ENCODE assay signal across 23 cellular contexts in the genomic region with DNA sequence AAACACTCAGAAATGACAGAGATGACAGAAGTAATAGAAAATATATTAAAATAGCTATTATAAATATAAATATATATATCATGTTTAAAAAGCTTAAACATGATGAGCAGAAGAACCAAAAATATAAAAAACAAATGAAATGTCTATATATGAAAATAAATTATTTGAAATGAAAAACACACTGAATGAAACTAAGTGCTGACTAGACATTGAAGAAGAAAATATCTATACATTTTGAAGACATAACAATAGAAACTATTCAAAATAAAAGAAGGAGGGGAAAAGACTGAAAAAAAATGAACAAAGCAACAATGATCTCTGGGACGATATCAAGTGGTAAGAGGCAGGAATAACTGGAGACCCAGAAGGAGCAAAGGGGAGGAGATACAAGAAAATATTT.
"Had no signal": no experiment of that assay in that cellular context is flagged by ENCODE, and none has a peak within 500 bp of the region (broad histone marks: within the 10 kb centered on the region; RNA-seq: fewer than 3 reads in every experiment).

No MANE protein-coding gene starts in this region.

- H3K9ac ChIP-seq: KMS-11, SK-N-SH had no signal

- H3K27ac ChIP-seq: KMS-11, RWPE1 had no signal

- DNase-seq: IMR-90; Kasumi-1; MM.1S; NCI-H1092 treated with DMSO at 0.1 percent for 48 hours; NCI-H1436; NCI-H187; NCI-H2029; NCI-H2081 treated with DMSO at 0.1 percent for 48 hours; NCI-H2171; NCI-H226; NCI-H446; NCI-H510A; NCI-H524 treated with DMSO at 0.1 percent for 48 hours; NCI-H69; NCI-H774; NK-92 treated with Interleukin-12 subunit alpha and Interleukin-12 subunit beta, amount 100 ng/mL, for 24 hours; PC-3; SHP77; SK-N-SH; SW 1271 had no signal

- ATAC-seq: Panc1, PC-3 had no signal

- H3K4me2 ChIP-seq: KMS-11, SK-N-SH had no signal
